1 cellular context compared by ENCODE assay signal in genomic region chr5:151577566-151577965, GRCh38.
TF ChIP-seq lines count a peak whose summit lies in the region.

No MANE protein-coding gene starts in this region.

TF ChIP-seq in GM23338, 12 proteins besides CTCF, POLR2A, EP300 and RAD21 (continued from another document):
- TF ChIP-seq ZNF462 (CRISPR knock-in tag; IDR thresholded peaks at IDR 0.05) (no peak), ZNF331 (CRISPR knock-in tag; IDR thresholded peaks at IDR 0.05; ENCODE audit: low read depth) (no peak), EZH2 (IDR thresholded peaks at IDR 0.05; ENCODE audit: low read depth, unreplicated experiment) (no peak), JUNB (IDR thresholded peaks at IDR 0.05; ENCODE audit: unreplicated experiment) (no peak), POLR2AphosphoS5 (IDR thresholded peaks at IDR 0.05; ENCODE audit: low read depth) (no peak), NANOG (IDR thresholded peaks at IDR 0.05; ENCODE audit: borderline replicate concordance) (no peak), ZNF114 (CRISPR knock-in tag; IDR thresholded peaks at IDR 0.05) (no peak), STAT1 (IDR thresholded peaks at IDR 0.05; ENCODE audit: unreplicated experiment) (no peak), REST (IDR thresholded peaks at IDR 0.05; ENCODE audit: unreplicated experiment) (no peak)
